ENCODE assay signal across 8 cellular contexts in the genomic region with DNA sequence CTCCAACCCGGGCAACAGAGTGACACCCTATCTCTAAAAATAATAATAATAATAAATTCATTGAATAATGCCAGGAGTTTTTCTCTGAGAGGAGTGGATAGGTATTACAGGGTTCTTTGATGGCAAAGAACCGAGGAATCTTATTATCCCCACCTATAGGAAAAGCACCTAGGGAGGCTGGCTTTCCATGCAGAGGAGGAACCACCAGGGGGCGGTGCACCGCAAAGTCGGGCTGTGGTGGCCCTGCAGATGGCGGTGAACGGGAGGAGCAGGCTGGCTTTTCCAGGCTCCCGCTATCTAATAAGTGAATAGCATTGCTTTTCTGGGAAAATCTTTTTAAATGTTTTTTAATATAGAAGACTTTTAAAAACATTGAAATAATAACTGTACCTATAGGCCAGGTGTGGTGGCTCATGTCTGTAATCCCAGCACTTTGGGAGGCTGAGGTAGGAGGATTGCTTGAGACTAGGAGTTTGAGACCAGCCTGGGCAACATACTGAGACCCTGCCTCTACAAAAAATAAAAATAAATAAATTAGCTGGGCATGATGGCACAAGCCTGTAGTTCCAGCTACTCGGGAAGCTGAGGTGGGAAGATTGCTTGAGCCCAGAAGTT.
DNase-seq lines count a peak whose midpoint lies in the region; ATAC-seq, FAIRE-seq and TF ChIP-seq lines count a peak whose summit lies in the region.

No MANE protein-coding gene starts in this region.

- H3K9me3 Mint-ChIP-seq in activated T-cell treated with anti-CD3 and anti-CD28 coated beads, Interleukin-2, amount 50 U/mL, for 72 hours = peaks cover 0 to 4% of the 10 kb centered on the region in 2 donors

- no peaks in the 10 kb centered on the region for H3K27me3 Mint-ChIP-seq in activated T-cell treated with anti-CD3 and anti-CD28 coated beads, Interleukin-2, amount 50 U/mL, for 72 hours (ENCODE audit: low read depth)

- intact Hi-C loops in kidney (cut with DNase I) = no loop called here

- no peak for FAIRE-seq in kidney (lab: Jason Lieb, UNC)

- H3K4me3 Mint-ChIP-seq in activated T-cell treated with anti-CD3 and anti-CD28 coated beads, Interleukin-2, amount 50 U/mL, for 72 hours = no peak overlapping the region

- peak; percentile 20 for TF ChIP-seq CTCF in kidney (IDR thresholded peaks at IDR 0.05; ENCODE audit: borderline replicate concordance, extremely low read depth, insufficient read depth)

- H3K9me3 ChIP-seq in kidney (ENCODE audit: control insufficient read depth in 1 of 2, low read length in 2 of 2) = no peaks in the 10 kb centered on the region

- no peaks in the 10 kb centered on the region for H3K4me1 Mint-ChIP-seq in activated T-cell treated with anti-CD3 and anti-CD28 coated beads, Interleukin-2, amount 50 U/mL, for 72 hours (ENCODE audit: low read depth)

- in situ Hi-C loops in KBM-7 (cut with MboI; ENCODE audit: low pct_unique_long_range_greater_than_20kb, low sequenced_read_pairs) = no loop called here

- no peak overlapping the region for H3K27ac Mint-ChIP-seq in activated T-cell treated with anti-CD3 and anti-CD28 coated beads, Interleukin-2, amount 50 U/mL, for 72 hours

- no peaks in the 10 kb centered on the region for H3K36me3 ChIP-seq in kidney (ENCODE audit: control insufficient read depth in 1 of 2, insufficient read depth in 2 of 2, low read length in 2 of 2)

- no peak overlapping the region for H3K4me3 ChIP-seq in kidney (ENCODE audit: low read length in 2 of 2)

- H3K9ac ChIP-seq in kidney (ENCODE audit: low read length in 2 of 2) = no peak overlapping the region

- no peaks in the 10 kb centered on the region for H3K4me1 ChIP-seq in kidney (ENCODE audit: control insufficient read depth in 1 of 2, insufficient read depth in 1 of 2, low read depth in 1 of 2, low read length in 2 of 2)

- peak; percentile 13 for DNase-seq in COR-L47 (lab: John Stamatoyannopoulos, UW)
- peak; percentile 50 for DNase-seq in KBM-7
- DNase-seq in activated T-cell treated with anti-CD3 and anti-CD28 coated beads, Interleukin-2, amount 50 U/mL, for 72 hours = peak; percentile 18 to 39
- DNase-seq in kidney = peak; percentile 64
- peak in 26 of 49 donors; percentile 0 to 54 (median 8) for DNase-seq in substantia nigra (lab: John Stamatoyannopoulos, UW)
- DNase-seq in AG08395 (ENCODE audit: low spot score) = no peak
- DNase-seq in MV-4-11 (lab: John Stamatoyannopoulos, UW) = no peak

- H3K27ac ChIP-seq in kidney (ENCODE audit: low read depth in 2 of 2, low read length in 2 of 2) (no peak overlapping the region), substantia nigra (ENCODE audit: low read depth, low read length, poor library complexity, severe bottlenecking) (no peak overlapping the region)

- peak; percentile 85 for ATAC-seq in GM19463 (IDR thresholded peaks at IDR 0.05; ENCODE audit: unreplicated experiment)
- no peak for ATAC-seq in activated T-cell treated with anti-CD3 and anti-CD28 coated beads, Interleukin-2, amount 50 U/mL, for 72 hours (replicated peaks in 1 of 2)

- no peaks in the 10 kb centered on the region for H3K36me3 Mint-ChIP-seq in activated T-cell treated with anti-CD3 and anti-CD28 coated beads, Interleukin-2, amount 50 U/mL, for 72 hours (ENCODE audit: insufficient read depth in 2 of 2)

Comparison
In these comparisons a context has a peak if more than half of its experiments do, and no peak if none do; other contexts are left out.
1. DNase-seq: peak in COR-L47 (single experiment), KBM-7 (single experiment), activated T-cell treated with anti-CD3 and anti-CD28 coated beads, Interleukin-2, amount 50 U/mL, for 72 hours (2 of 2), kidney (single experiment) and substantia nigra (26 of 49); none in AG08395 (single experiment) and MV-4-11 (single experiment).